In the genomic region with DNA sequence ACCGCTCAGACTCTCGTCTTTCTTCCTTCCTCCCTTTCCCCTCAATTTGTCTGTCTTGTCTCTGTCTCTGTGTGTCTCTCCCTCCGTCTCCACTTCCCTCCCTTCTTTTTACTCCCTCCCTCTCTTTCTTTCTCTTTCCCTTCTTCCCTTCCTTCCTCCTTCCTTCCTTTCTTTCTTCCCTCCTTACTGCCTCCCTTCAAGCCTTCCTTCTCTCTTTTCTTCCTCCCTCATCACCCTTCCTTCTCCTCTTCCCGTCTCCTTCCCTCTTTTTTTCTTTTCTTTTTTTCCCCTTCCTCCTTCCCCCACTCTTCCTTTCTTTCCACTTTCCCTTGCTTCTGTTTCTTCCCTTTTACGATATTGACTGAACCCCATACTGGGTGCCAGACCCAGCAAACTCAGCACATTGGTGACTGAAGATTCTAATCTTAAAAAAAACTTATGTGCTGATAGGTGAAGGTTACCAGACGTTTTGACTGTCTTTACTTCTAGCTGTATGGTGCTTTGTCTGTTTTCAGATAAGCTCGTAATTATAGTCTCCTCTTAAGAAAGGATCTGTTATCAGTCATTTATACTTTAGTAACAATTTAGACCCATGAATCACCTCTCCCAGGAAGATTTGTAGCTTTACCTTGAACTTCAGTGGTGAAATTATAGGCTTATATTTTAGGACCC, we compare ENCODE assay signal across 8 cellular contexts. TPM values are rescaled to one million over a fixed set of nuclear protein-coding genes. Genes with fewer than 3 reads are reported as not detected.
A peak's percentile ranks its signal among the peaks of the same experiment; 100 is the strongest.
DNase-seq lines count a peak whose midpoint lies in the region; ATAC-seq, FAIRE-seq and TF ChIP-seq lines count a peak whose summit lies in the region.

No MANE protein-coding gene starts in this region.

- peak overlapping the region; percentile 82 for H2AFZ ChIP-seq in PC-3 (ENCODE audit: low read length)

- BruUV-seq in PC-3 (replicated peaks; lab: Mats Ljungman, UMichigan), result TSS peak; percentile 58

- H3K4me2 ChIP-seq in PC-3 (ENCODE audit: low read length), result peak overlapping the region; percentile 84

- POLR2A ChIA-PET in PC-3 (lab: Charles Lee; ENCODE audit: unreplicated experiment), result no interaction called here

- CTCF ChIA-PET in PC-3 (lab: Charles Lee), result interaction anchor here (0.6 kb wide), 4 partner anchors 99 to 644 kb away, joined by 3 to 12 read pairs (median 7); no protein-coding TSS in a partner anchor

- intact Hi-C loops in PC-3 (cut with micrococcal nuclease) (loop anchor here (5.0 to 10.0 kb wide), 3 partner anchors 42 to 376 kb away; partner anchors contain the start of genes CNEP1R1 and CYLD), sciatic nerve (cut with DNase I) (loop anchor here (10.0 kb wide), 1 partner anchor 154 kb away; no protein-coding TSS in a partner anchor)

- no peaks in the 10 kb centered on the region for H3K27me3 ChIP-seq in PC-3 (ENCODE audit: low read length)

- DNase-seq in PC-3 (no peak), epithelial cell of esophagus (ENCODE audit: low read depth) (no peak), sciatic nerve (ENCODE audit: low spot score) (no peak), hypothalamus (lab: John Stamatoyannopoulos, UW) (no peak), germinal center (ENCODE audit: low spot score) (no peak), GM12891 (ENCODE audit: insufficient read length, low spot score) (no peak), GM19240 (ENCODE audit: insufficient read length, low spot score) (no peak)

- TF ChIP-seq CTCF in PC-3 (conservative IDR thresholded peaks at IDR 0.05; ENCODE audit: low read depth, low read length), result no peak
- TF ChIP-seq CTCF in epithelial cell of esophagus (IDR thresholded peaks at IDR 0.05; ENCODE audit: insufficient read depth, low read depth, low read length, missing control alignments), result no peak

- H3K9me2 ChIP-seq in PC-3 (replicated peaks; ENCODE audit: low read length), result no peaks in the 10 kb centered on the region

- H3K27ac ChIP-seq in PC-3 (ENCODE audit: low read length), result no peak overlapping the region

- peak overlapping the region; percentile 60 for H3K4me3 ChIP-seq in PC-3 (ENCODE audit: low read length)
- peak overlapping the region; percentile 27 for H3K4me3 ChIP-seq in epithelial cell of esophagus (ENCODE audit: low read length)

- H3F3A ChIP-seq in PC-3 (ENCODE audit: low read length, unreplicated experiment), result no peaks in the 10 kb centered on the region

- TF ChIP-seq POLR2A in GM12891 (IDR thresholded peaks at IDR 0.05; ENCODE audit: low read depth, low read length), result no peak

- H3K79me2 ChIP-seq in PC-3 (ENCODE audit: low read length), result peaks cover 41% of the 10 kb centered on the region

- peak; percentile 2 for ATAC-seq in GM18907 (IDR thresholded peaks at IDR 0.05; ENCODE audit: unreplicated experiment)
- ATAC-seq in PC-3, result no peak
- ATAC-seq in sciatic nerve, result peak; percentile 2

- no peaks in the 10 kb centered on the region for H4K20me1 ChIP-seq in PC-3 (ENCODE audit: low read length)

- no peak for FAIRE-seq in GM12891 (lab: Jason Lieb, UNC)

- peaks cover 17% of the 10 kb centered on the region for H3K4me1 ChIP-seq in PC-3 (ENCODE audit: insufficient read depth, low read length)

- no peaks in the 10 kb centered on the region for H3K9me3 ChIP-seq in PC-3 (ENCODE audit: low read length)

- no peak overlapping the region for H3K9ac ChIP-seq in PC-3 (ENCODE audit: low read length)

- H3K36me3 ChIP-seq in PC-3 (ENCODE audit: low read depth, low read length), result peaks cover 8% of the 10 kb centered on the region; the same call in 1 of the 2 replicates

TF ChIP-seq in GM12891, 5 proteins besides CTCF, POLR2A, EP300 and RAD21:
- TF ChIP-seq SPI1 (IDR thresholded peaks at IDR 0.05; ENCODE audit: low read depth, low read length) (no peak), PAX5 (IDR thresholded peaks at IDR 0.05; ENCODE audit: insufficient read depth, low read length, severe bottlenecking) (no peak)

RNA-seq across cellular contexts. Expression of gene BRD7, which starts 0.5 kb away (rescaled TPM):
- total RNA-seq in PC-3 (2014; rRNA removed) (38.4 and 40.0 TPM in 2 replicates), sciatic nerve (73.5 TPM)
- polyA plus RNA-seq in GM12891 (2012; ENCODE audit: low read depth, missing spikeins), result 34.5 TPM
